Comparison of ENCODE assay signal across 21 cellular contexts in the genomic region with DNA sequence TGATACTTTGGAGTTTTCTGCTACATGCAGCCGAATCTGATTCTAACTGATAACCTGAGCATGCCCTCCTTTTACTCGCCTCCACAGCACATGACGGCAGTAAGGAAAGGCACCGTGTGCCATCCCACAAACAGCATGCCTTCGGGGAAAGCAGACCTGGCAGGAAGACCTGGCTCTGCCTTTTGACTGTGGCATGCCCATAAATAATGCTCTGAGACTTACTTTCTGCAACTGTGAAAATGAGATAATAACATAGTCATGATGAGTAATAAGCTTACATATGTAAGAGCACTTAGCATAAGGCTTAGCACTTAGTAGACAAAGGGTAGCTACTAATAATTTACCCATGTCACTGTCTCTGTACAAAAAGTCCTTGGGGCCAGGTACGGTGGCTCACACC. TPM values are rescaled to one million over a fixed set of nuclear protein-coding genes. Genes with fewer than 3 reads are reported as not detected.
A peak's percentile ranks its signal among the peaks of the same experiment; 100 is the strongest.
DNase-seq lines count a peak whose midpoint lies in the region; ATAC-seq and TF ChIP-seq lines count a peak whose summit lies in the region.
"Had no signal": no experiment of that assay in that cellular context is flagged by ENCODE, and none has a peak within 500 bp of the region (broad histone marks: within the 10 kb centered on the region; RNA-seq: fewer than 3 reads in every experiment).

No MANE protein-coding gene starts in this region.

- H3K27ac Mint-ChIP-seq in activated CD4-positive, alpha-beta T cell treated with anti-CD3 and anti-CD28 coated beads for 36 hours: no peak overlapping the region
- no peak overlapping the region for H3K27ac Mint-ChIP-seq in activated CD4-positive, alpha-beta T cell treated with anti-CD3 and anti-CD28 coated beads, Interleukin-2, amount 10 ng/mL, durations not matched to agents 24 days and 14 days
- peak overlapping the region; percentile 65 for H3K27ac Mint-ChIP-seq in stimulated activated effector memory CD8-positive, alpha-beta T cell treated with anti-CD3 and anti-CD28 coated beads, Interleukin-12 subunit alpha, Interleukin-12 subunit beta, amount 100 ng/mL, for 72 hours
- H3K27ac Mint-ChIP-seq: activated T-helper 2 cell treated with anti-CD3 and anti-CD28 coated beads, Interferon-gamma antibody, Interleukin-2, Interleukin-4, amounts not matched to agents 10 μg/mL and 5 μg/mL and 100 μg/mL, durations not matched to agents 14 hours and 24 hours and 36 hours; H9; T-helper 2 cell treated with Interferon-gamma antibody and Interleukin-4, amounts not matched to agents 5 μg/mL and 100 μg/mL, for 36 hours had no signal

- H3K36me3 ChIP-seq in RWPE2 (ENCODE audit: low read depth): peaks cover 27% of the 10 kb centered on the region
- H3K36me3 ChIP-seq: vagina had no signal

- in situ Hi-C loops in ACHN (cut with HindIII; ENCODE audit: low pct_ligation_motif_present, low pct_unique_long_range_greater_than_20kb, low sequenced_read_pairs): no loop called here

- peaks cover 17% of the 10 kb centered on the region for H3K4me1 ChIP-seq in RWPE2 (ENCODE audit: insufficient read depth, poor library complexity, severe bottlenecking)
- H3K4me1 ChIP-seq: left lung, SJCRH30, spleen, vagina had no signal

- intact Hi-C loops in activated CD4-positive, alpha-beta T cell treated with anti-CD3 and anti-CD28 coated beads for 36 hours (cut with DNase I, micrococcal nuclease): no loop called here
- intact Hi-C loops in activated CD4-positive, alpha-beta T cell treated with anti-CD3 and anti-CD28 coated beads, Interleukin-2, amount 10 ng/mL, durations not matched to agents 24 days and 14 days (cut with micrococcal nuclease): no loop called here

- H3K9me3 ChIP-seq in RWPE2 (ENCODE audit: severe bottlenecking): no peaks in the 10 kb centered on the region
- H3K9me3 ChIP-seq: BLaER1 treated with 17β-estradiol and CSF1 and Interleukin-3, amounts not matched to agents 10 nM and 100 nM; left lung; SJCRH30; spleen; vagina had no signal

- H3K27me3 ChIP-seq in RWPE2 (ENCODE audit: insufficient read depth, poor library complexity, severe bottlenecking): no peaks in the 10 kb centered on the region
- H3K27me3 ChIP-seq: BLaER1 treated with 17β-estradiol and CSF1 and Interleukin-3, amounts not matched to agents 10 nM and 100 nM; left lung; SJCRH30; spleen; vagina had no signal

- H3K27me3 Mint-ChIP-seq in activated CD4-positive, alpha-beta T cell treated with anti-CD3 and anti-CD28 coated beads for 36 hours: no peaks in the 10 kb centered on the region
- H3K27me3 Mint-ChIP-seq in activated CD4-positive, alpha-beta T cell treated with anti-CD3 and anti-CD28 coated beads, Interleukin-2, amount 10 ng/mL, durations not matched to agents 24 days and 14 days: no peaks in the 10 kb centered on the region

- ATAC-seq in activated CD4-positive, alpha-beta T cell treated with anti-CD3 and anti-CD28 coated beads for 36 hours: peak; percentile 42
- ATAC-seq in RWPE2 (ENCODE audit: low read depth): peak; percentile 95
- peak; percentile 57 for ATAC-seq in stimulated activated effector memory CD8-positive, alpha-beta T cell treated with anti-CD3 and anti-CD28 coated beads, Interleukin-12 subunit alpha, Interleukin-12 subunit beta, amount 100 ng/mL, for 72 hours
- ATAC-seq: left lung had no signal

- no peak overlapping the region for H3K4me3 ChIP-seq in RWPE2 (ENCODE audit: severe bottlenecking)
- H3K4me3 ChIP-seq: BLaER1 treated with 17β-estradiol and CSF1 and Interleukin-3, amounts not matched to agents 10 nM and 100 nM; left lung; SJCRH30; spleen; vagina had no signal

- no peaks in the 10 kb centered on the region for H3K9me3 Mint-ChIP-seq in activated CD4-positive, alpha-beta T cell treated with anti-CD3 and anti-CD28 coated beads for 36 hours (ENCODE audit: low read depth)
- no peaks in the 10 kb centered on the region for H3K9me3 Mint-ChIP-seq in activated CD4-positive, alpha-beta T cell treated with anti-CD3 and anti-CD28 coated beads, Interleukin-2, amount 10 ng/mL, durations not matched to agents 24 days and 14 days
- no peaks in the 10 kb centered on the region for H3K9me3 Mint-ChIP-seq in stimulated activated effector memory CD8-positive, alpha-beta T cell treated with anti-CD3 and anti-CD28 coated beads, Interleukin-12 subunit alpha, Interleukin-12 subunit beta, amount 100 ng/mL, for 72 hours
- H3K9me3 Mint-ChIP-seq: activated T-helper 2 cell treated with anti-CD3 and anti-CD28 coated beads, Interferon-gamma antibody, Interleukin-2, Interleukin-4, amounts not matched to agents 10 μg/mL and 5 μg/mL and 100 μg/mL, durations not matched to agents 14 hours and 24 hours and 36 hours; H9; T-helper 2 cell treated with Interferon-gamma antibody and Interleukin-4, amounts not matched to agents 5 μg/mL and 100 μg/mL, for 36 hours had no signal

- DNase-seq in activated CD4-positive, alpha-beta T cell treated with anti-CD3 and anti-CD28 coated beads for 36 hours: no peak
- DNase-seq in activated CD4-positive, alpha-beta T cell treated with anti-CD3 and anti-CD28 coated beads, Interleukin-2, amount 10 ng/mL, durations not matched to agents 24 days and 14 days: no peak
- DNase-seq in RWPE2 (ENCODE audit: low spot score) (no peak), epithelial cell of prostate (ENCODE audit: low read depth, low spot score) (peak; percentile 75), ACHN (no peak)
- no peak for DNase-seq in stimulated activated effector memory CD8-positive, alpha-beta T cell treated with anti-CD3 and anti-CD28 coated beads, Interleukin-12 subunit alpha, Interleukin-12 subunit beta, amount 100 ng/mL, for 72 hours (ENCODE audit: low spot score in 2 of 2)
- no peak for DNase-seq in stimulated activated naive CD4-positive, alpha-beta T cell treated with Interleukin-2 at 50 U/mL for 16 hours (lab: John Stamatoyannopoulos, UW)
- no peak for DNase-seq in activated CD8-positive, alpha-beta memory T cell treated with anti-CD3 and anti-CD28 coated beads, Interleukin-2, amount 50 U/mL, for 48 hours
- DNase-seq: activated CD4-positive, CD25-positive, alpha-beta regulatory T cell treated with anti-CD3 and anti-CD28 coated beads, Interleukin-2, amount 50 U/mL, for 72 hours; H9; KG1; left lung; NCI-H1048; NCI-H2081; SJCRH30; spleen; stimulated activated CD4-positive, alpha-beta T cell treated with anti-CD3 and anti-CD28 coated beads, Interleukin-4, amount 100 ng/mL, for 4 hours had no signal

- POLR2A ChIA-PET in activated CD4-positive, alpha-beta T cell treated with anti-CD3 and anti-CD28 coated beads for 36 hours (lab: Charles Lee): interaction anchor here (0.6 to 0.9 kb wide), 2 partner anchors 31 to 1582 kb away, joined by 3 read pairs; no protein-coding TSS in a partner anchor

- no peak for TF ChIP-seq CTCF in RWPE2 (IDR thresholded peaks at IDR 0.05; ENCODE audit: poor library complexity, severe bottlenecking)

- peaks cover 15% of the 10 kb centered on the region for H3K4me1 Mint-ChIP-seq in activated CD4-positive, alpha-beta T cell treated with anti-CD3 and anti-CD28 coated beads for 36 hours
- H3K4me1 Mint-ChIP-seq in activated CD4-positive, alpha-beta T cell treated with anti-CD3 and anti-CD28 coated beads, Interleukin-2, amount 10 ng/mL, durations not matched to agents 24 days and 14 days: peaks cover under 1% of the 10 kb centered on the region
- H3K4me1 Mint-ChIP-seq in stimulated activated effector memory CD8-positive, alpha-beta T cell treated with anti-CD3 and anti-CD28 coated beads, Interleukin-12 subunit alpha, Interleukin-12 subunit beta, amount 100 ng/mL, for 72 hours: peaks cover 20% of the 10 kb centered on the region
- H3K4me1 Mint-ChIP-seq: H9 had no signal

- H3K36me3 Mint-ChIP-seq in activated CD4-positive, alpha-beta T cell treated with anti-CD3 and anti-CD28 coated beads for 36 hours (ENCODE audit: low read depth): peaks cover 33% of the 10 kb centered on the region
- peaks cover 28% of the 10 kb centered on the region for H3K36me3 Mint-ChIP-seq in activated CD4-positive, alpha-beta T cell treated with anti-CD3 and anti-CD28 coated beads, Interleukin-2, amount 10 ng/mL, durations not matched to agents 24 days and 14 days (ENCODE audit: low read depth)
- H3K36me3 Mint-ChIP-seq in stimulated activated effector memory CD8-positive, alpha-beta T cell treated with anti-CD3 and anti-CD28 coated beads, Interleukin-12 subunit alpha, Interleukin-12 subunit beta, amount 100 ng/mL, for 72 hours: peaks cover 27% of the 10 kb centered on the region

- H3K27ac ChIP-seq in RWPE2 (ENCODE audit: poor library complexity, severe bottlenecking): peak overlapping the region; percentile 26
- H3K27ac ChIP-seq in epithelial cell of prostate: peak overlapping the region; percentile 10
- H3K27ac ChIP-seq: BLaER1 treated with 17β-estradiol and CSF1 and Interleukin-3, amounts not matched to agents 10 nM and 100 nM; left lung; SJCRH30; spleen; vagina had no signal

- H3K4me3 Mint-ChIP-seq in activated CD4-positive, alpha-beta T cell treated with anti-CD3 and anti-CD28 coated beads for 36 hours: no peak overlapping the region
- H3K4me3 Mint-ChIP-seq in activated CD4-positive, alpha-beta T cell treated with anti-CD3 and anti-CD28 coated beads, Interleukin-2, amount 10 ng/mL, durations not matched to agents 24 days and 14 days: no peak overlapping the region
- H3K4me3 Mint-ChIP-seq in stimulated activated effector memory CD8-positive, alpha-beta T cell treated with anti-CD3 and anti-CD28 coated beads, Interleukin-12 subunit alpha, Interleukin-12 subunit beta, amount 100 ng/mL, for 72 hours: no peak overlapping the region
- H3K4me3 Mint-ChIP-seq: H9; T-helper 2 cell treated with Interferon-gamma antibody and Interleukin-4, amounts not matched to agents 5 μg/mL and 100 μg/mL, for 36 hours had no signal

- CTCF ChIA-PET in activated CD4-positive, alpha-beta T cell treated with anti-CD3 and anti-CD28 coated beads for 36 hours (lab: Charles Lee): interaction anchor here (0.5 kb wide), 1 partner anchor 189 kb away, joined by 3 read pairs; no protein-coding TSS in a partner anchor

RNA-seq across cellular contexts. Expression of a gene that starts 32.9 kb away (rescaled TPM):
- 10 to 100 TPM; 36.1 to 48.5 TPM for total RNA-seq in activated CD4-positive, alpha-beta T cell treated with anti-CD3 and anti-CD28 coated beads for 36 hours
- 34.5 and 35.3 TPM in 2 replicates for total RNA-seq in activated CD4-positive, alpha-beta T cell treated with anti-CD3 and anti-CD28 coated beads, Interleukin-2, amount 10 ng/mL, durations not matched to agents 24 days and 14 days

Comparison
In these comparisons a context has a peak if more than half of its experiments do, and no peak if none do; other contexts are left out.
1. ATAC-seq: peak in every context shown above with its lines; median percentile 95 in RWPE2; 57 in stimulated activated effector memory CD8-positive, alpha-beta T cell treated with anti-CD3 and anti-CD28 coated beads, Interleukin-12 subunit alpha, Interleukin-12 subunit beta, amount 100 ng/mL, for 72 hours; 42 in activated CD4-positive, alpha-beta T cell treated with anti-CD3 and anti-CD28 coated beads for 36 hours.